ENCODE assay signal across 34 cellular contexts in the genomic region with DNA sequence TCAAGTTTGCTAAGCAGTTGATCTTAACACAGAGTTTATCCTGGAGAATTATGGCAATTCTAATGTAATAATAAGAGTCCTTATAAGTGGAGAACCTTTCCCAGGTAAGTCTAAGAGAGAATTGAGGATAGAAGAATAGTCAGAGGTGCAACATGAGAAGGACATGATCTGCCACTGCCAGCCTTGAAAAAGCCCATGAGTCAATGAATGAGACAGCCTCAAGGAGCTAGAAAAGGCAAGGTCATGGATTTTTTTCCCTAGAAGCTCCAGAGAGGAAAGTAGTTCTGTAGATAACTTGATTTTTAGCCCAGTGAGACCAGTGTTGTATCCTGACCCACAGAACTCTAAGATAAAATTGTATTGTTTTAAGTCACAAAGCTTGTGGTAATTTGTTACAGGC. TPM values are rescaled to one million over a fixed set of nuclear protein-coding genes. Genes with fewer than 3 reads are reported as not detected.
"Had no signal": no experiment of that assay in that cellular context is flagged by ENCODE, and none has a peak within 500 bp of the region (broad histone marks: within the 10 kb centered on the region; RNA-seq: fewer than 3 reads in every experiment).

No MANE protein-coding gene starts in this region.

- ATAC-seq: activated CD8-positive, alpha-beta memory T cell treated with anti-CD3 and anti-CD28 coated beads, Interleukin-2, amount 10 ng/mL, durations not matched to agents 7 days and 5 days; body of pancreas; Right ventricle myocardium inferior had no signal

- H3K4me3 ChIP-seq: adrenal gland, body of pancreas, PC-9 had no signal

- DNase-seq: activated CD4-positive, alpha-beta memory T cell treated with anti-CD3 and anti-CD28 coated beads, Interleukin-2, amount 10 ng/mL, durations not matched to agents 7 days and 5 days; activated CD4-positive, alpha-beta T cell treated with anti-CD3 and anti-CD28 coated beads for 1 hour; activated CD4-positive, CD25-positive, alpha-beta regulatory T cell; activated CD8-positive, alpha-beta memory T cell treated with anti-CD3 and anti-CD28 coated beads for 24 hours; activated CD8-positive, alpha-beta memory T cell treated with anti-CD3 and anti-CD28 coated beads, Interleukin-2, amount 10 ng/mL, durations not matched to agents 7 days and 5 days; activated CD8-positive, alpha-beta memory T cell treated with anti-CD3 and anti-CD28 coated beads, Interleukin-2, amount 50 U/mL, for 48 hours; activated gamma-delta T cell; activated naive CD4-positive, alpha-beta T cell treated with Interleukin-2 at 50 U/mL for 16 hours; adrenal gland; body of pancreas; central memory CD4-positive, alpha-beta T cell; Kasumi-1; KG1; NCI-H1092 treated with DMSO at 0.1 percent for 48 hours; NCI-H1417; NCI-H146; NCI-H187; NCI-H2029 treated with DMSO at 0.1 percent for 48 hours; NCI-H2107; NCI-H2171; NCI-H510A; NCI-H526; NCI-H748 treated with DMSO at 0.1 percent for 48 hours; NK-92 treated with Interleukin-12 subunit alpha and Interleukin-12 subunit beta, amount 100 ng/mL, for 24 hours; PC-9; T1000; WERI-Rb-1 had no signal

- FAIRE-seq: astrocyte, RCC 7860 had no signal

- H3K36me3 ChIP-seq: adrenal gland, WERI-Rb-1 had no signal

- H3K27me3 ChIP-seq: adrenal gland, body of pancreas had no signal

RNA-seq across cellular contexts. Expression of a gene that starts 16.9 kb away (rescaled TPM):
- total RNA-seq: activated CD4-positive, alpha-beta memory T cell treated with anti-CD3 and anti-CD28 coated beads, Interleukin-2, amount 10 ng/mL, durations not matched to agents 7 days and 5 days; activated CD8-positive, alpha-beta memory T cell treated with anti-CD3 and anti-CD28 coated beads, Interleukin-2, amount 10 ng/mL, durations not matched to agents 7 days and 5 days; activated naive CD4-positive, alpha-beta T cell treated with anti-CD3 and anti-CD28 coated beads, Interleukin-2, amount 50 U/mL, for 72 hours; activated T-helper 2 cell treated with anti-CD3 and anti-CD28 coated beads, Interferon-gamma antibody, Interleukin-2, Interleukin-4, amounts not matched to agents 10 μg/mL and 5 μg/mL and 100 μg/mL, durations not matched to agents 14 hours and 24 hours and 36 hours; astrocyte; PC-9; T-helper 1 cell treated with Interleukin-12 subunit alpha and Interleukin-12 subunit beta and Interleukin-4 antibody, amounts not matched to agents 30 ng/mL and 1 ng/mL, for 36 hours; T-helper 2 cell treated with Interferon-gamma antibody and Interleukin-4, amounts not matched to agents 100 ng/mL and 5 ng/mL, for 36 hours had no signal
